In the genomic region with DNA sequence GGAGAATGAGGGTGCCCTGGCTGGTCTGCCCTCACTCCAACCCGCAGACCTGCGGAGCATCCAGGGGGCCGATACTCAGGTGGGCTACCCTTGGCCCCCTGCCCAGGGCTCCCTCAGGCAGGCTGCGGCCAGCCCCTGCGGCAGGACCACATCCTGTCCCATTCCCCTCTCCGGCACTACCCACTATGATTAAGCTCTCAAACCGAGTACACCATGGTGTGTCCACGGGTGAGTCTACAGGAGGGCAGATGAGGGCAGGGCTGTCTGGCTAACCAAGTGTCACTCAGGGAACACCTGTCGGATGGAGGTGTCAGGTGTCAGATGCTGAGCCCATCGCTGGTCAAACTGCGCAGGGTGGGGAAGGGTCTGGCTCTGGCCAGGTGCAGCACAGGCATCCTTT, we compare ENCODE assay signal across 20 cellular contexts. TPM values are rescaled to one million over a fixed set of nuclear protein-coding genes. Genes with fewer than 3 reads are reported as not detected.
DNase-seq lines count a peak whose midpoint lies in the region; ATAC-seq and TF ChIP-seq lines count a peak whose summit lies in the region.
"Had no signal": no experiment of that assay in that cellular context is flagged by ENCODE, and none has a peak within 500 bp of the region (broad histone marks: within the 10 kb centered on the region; RNA-seq: fewer than 3 reads in every experiment).

No MANE protein-coding gene starts in this region.

- H2BK120ac ChIP-seq in neuronal stem cell (ENCODE audit: low read depth, low read length): no peak overlapping the region

- H3K9me3 ChIP-seq in neuronal stem cell (replicated peaks in 1 of 2; ENCODE audit: control insufficient read depth in 2 of 2, insufficient read depth in 1 of 2, low read depth in 1 of 2, low read length in 2 of 2): no peaks in the 10 kb centered on the region
- H3K9me3 ChIP-seq: esophagus muscularis mucosa, gastrocnemius medialis, lower lobe of right lung, thyroid gland had no signal

- peak; percentile 23; the same call in 2 of the 3 replicates for ATAC-seq in GM23338
- ATAC-seq: lower lobe of right lung, SK-N-SH treated with all-trans-retinoic acid at 6 μM for 48 hours had no signal

- H3K27ac Mint-ChIP-seq in GM23338: no peak overlapping the region
- H3K27ac Mint-ChIP-seq in activated naive CD8-positive, alpha-beta T cell: peak overlapping the region; percentile 83
- H3K27ac Mint-ChIP-seq: B cell had no signal

- H2BK5ac ChIP-seq in neuronal stem cell (ENCODE audit: low read length): no peak overlapping the region

- H3K36me3 Mint-ChIP-seq in GM23338 (ENCODE audit: low read depth): peaks cover 36% of the 10 kb centered on the region
- H3K36me3 Mint-ChIP-seq in activated naive CD8-positive, alpha-beta T cell: no peaks in the 10 kb centered on the region

- H2AFZ ChIP-seq in GM23338 (no peak overlapping the region), neuronal stem cell (ENCODE audit: low read length) (no peak overlapping the region)

- peak overlapping the region; percentile 74 for H3K9ac ChIP-seq in neuronal stem cell (ENCODE audit: low read depth, low read length, poor library complexity)

- H3K14ac ChIP-seq in neuronal stem cell (ENCODE audit: low read length): no peak overlapping the region

- H3K4me3 ChIP-seq in GM23338: no peak overlapping the region
- H3K4me3 ChIP-seq in neuronal stem cell (ENCODE audit: low read length in 2 of 2): no peak overlapping the region
- H3K4me3 ChIP-seq: esophagus muscularis mucosa, gastrocnemius medialis, lower lobe of right lung, smooth muscle cell, thyroid gland had no signal

- WGBS in neuronal stem cell (ENCODE audit: extremely low coverage in 2 of 2, insufficient read length in 2 of 2, insufficient replicate concordance in 1 of 2), 2 donors: no CpG with 5 or more reads among the region's 11 CpGs

- no peak for TF ChIP-seq CTCF in GM23338 (conservative IDR thresholded peaks at IDR 0.05; ENCODE audit: low read depth in 2 of 2)

- no peak overlapping the region for H2BK15ac ChIP-seq in neuronal stem cell (ENCODE audit: low read length)

- H3K9me3 Mint-ChIP-seq in GM23338: no peaks in the 10 kb centered on the region
- H3K9me3 Mint-ChIP-seq in activated naive CD8-positive, alpha-beta T cell (ENCODE audit: low read depth): no peaks in the 10 kb centered on the region
- H3K9me3 Mint-ChIP-seq: activated T-cell treated with anti-CD3 and anti-CD28 coated beads, Interleukin-2, amount 50 U/mL, for 24 hours had no signal

- no peak overlapping the region for H3K27ac ChIP-seq in GM23338 (ENCODE audit: low read depth)
- no peak overlapping the region for H3K27ac ChIP-seq in neuronal stem cell (replicated peaks; ENCODE audit: low read length)
- H3K27ac ChIP-seq: gastrocnemius medialis, lower lobe of right lung, thyroid gland had no signal

- peaks cover 14% of the 10 kb centered on the region for H3K27me3 Mint-ChIP-seq in GM23338 (ENCODE audit: insufficient read depth, low read depth, poor library complexity)
- H3K27me3 Mint-ChIP-seq in activated naive CD8-positive, alpha-beta T cell: no peaks in the 10 kb centered on the region
- H3K27me3 Mint-ChIP-seq: activated T-cell treated with anti-CD3 and anti-CD28 coated beads, Interleukin-2, amount 50 U/mL, for 24 hours; B cell had no signal

- H4K91ac ChIP-seq in neuronal stem cell (ENCODE audit: low read depth, low read length, poor library complexity): no peak overlapping the region

- H3K27me3 ChIP-seq in GM23338 (ENCODE audit: insufficient read depth) (no peaks in the 10 kb centered on the region), neuronal stem cell (ENCODE audit: control insufficient read depth in 3 of 3, insufficient read depth in 3 of 3, low read depth in 1 of 3, low read length in 3 of 3) (no peaks in the 10 kb centered on the region)
- H3K27me3 ChIP-seq: esophagus muscularis mucosa, gastrocnemius medialis, thyroid gland had no signal

- H4K20me1 ChIP-seq in GM23338 (replicated peaks; ENCODE audit: insufficient read depth): peaks cover 35% of the 10 kb centered on the region

- H3K79me1 ChIP-seq in neuronal stem cell (ENCODE audit: low read depth, low read length): peaks cover 6% of the 10 kb centered on the region

- peaks cover 32% of the 10 kb centered on the region for H3K4me1 Mint-ChIP-seq in GM23338
- peaks cover 42% of the 10 kb centered on the region for H3K4me1 Mint-ChIP-seq in activated naive CD8-positive, alpha-beta T cell (ENCODE audit: low read depth)

- no peak overlapping the region for H4K8ac ChIP-seq in neuronal stem cell (ENCODE audit: low read depth, low read length)

- peak; percentile 31 to 68 (median 37) for DNase-seq in NCI-H1417 (lab: John Stamatoyannopoulos, UW)
- no peak for DNase-seq in NCI-H1417 treated with DMSO at 0.1 percent for 48 hours (lab: John Stamatoyannopoulos, UW)
- DNase-seq in GM23338 (ENCODE audit: low spot score): no peak
- DNase-seq in neuronal stem cell (ENCODE audit: low spot score): no peak
- DNase-seq in NAMALWA (ENCODE audit: low spot score): no peak
- DNase-seq in epidermal melanocyte (ENCODE audit: insufficient read length, low spot score): no peak
- DNase-seq in pons (ENCODE audit: low spot score): no peak
- DNase-seq: activated CD4-positive, alpha-beta T cell treated with anti-CD3 and anti-CD28 coated beads, Interleukin-2, amount 50 U/mL, for 48 hours; activated naive CD4-positive, alpha-beta T cell treated with anti-CD3 and anti-CD28 coated beads, Interleukin-2, amount 50 U/mL, for 16 hours; activated T-cell treated with anti-CD3 and anti-CD28 coated beads, Interleukin-2, amount 50 U/mL, for 24 hours; effector CD8-positive, alpha-beta T cell; gastrocnemius medialis; lower lobe of right lung; stimulated activated naive CD4-positive, alpha-beta T cell treated with Interleukin-2 at 50 U/mL for 16 hours; thyroid gland had no signal

- peak overlapping the region; percentile 6 for H3K23ac ChIP-seq in neuronal stem cell (ENCODE audit: low read depth, low read length, poor library complexity)

- no peak overlapping the region for H3K4me3 Mint-ChIP-seq in GM23338
- no peak overlapping the region for H3K4me3 Mint-ChIP-seq in activated naive CD8-positive, alpha-beta T cell
- H3K4me3 Mint-ChIP-seq: activated T-cell treated with anti-CD3 and anti-CD28 coated beads, Interleukin-2, amount 50 U/mL, for 24 hours; B cell had no signal

- peaks cover 64% of the 10 kb centered on the region for H3K79me2 ChIP-seq in GM23338 (replicated peaks; ENCODE audit: insufficient read depth)

- H3K4me1 ChIP-seq in GM23338 (ENCODE audit: insufficient read depth): peaks cover 5% of the 10 kb centered on the region
- peaks cover 0 to 3% of the 10 kb centered on the region in 2 donors for H3K4me1 ChIP-seq in neuronal stem cell (ENCODE audit: control insufficient read depth in 2 of 2, insufficient read depth in 1 of 2, low read depth in 1 of 2, low read length in 2 of 2)

- H3K18ac ChIP-seq in neuronal stem cell (ENCODE audit: low read length): no peak overlapping the region

- H3F3A ChIP-seq in GM23338 (replicated peaks; ENCODE audit: low read depth): 0 out of 2 replicates have a peak, but pooled peaks cover 9% of the 10 kb centered on the region

- no peak overlapping the region for H2AK5ac ChIP-seq in neuronal stem cell (ENCODE audit: low read depth, low read length)

- H3K36me3 ChIP-seq in GM23338 (ENCODE audit: insufficient read depth) (no peaks in the 10 kb centered on the region), neuronal stem cell (replicated peaks in 1 of 2; ENCODE audit: control insufficient read depth in 2 of 2, insufficient read depth in 2 of 2, low read length in 2 of 2) (peaks cover 17 to 41% of the 10 kb centered on the region in 2 donors)

- H3K4me2 ChIP-seq in GM23338 (no peak overlapping the region), neuronal stem cell (ENCODE audit: insufficient read depth, low read length, poor library complexity, severe bottlenecking) (no peak overlapping the region)
- H3K4me2 ChIP-seq: smooth muscle cell had no signal

- H3K9me2 ChIP-seq in GM23338 (ENCODE audit: insufficient read depth): no peaks in the 10 kb centered on the region

- H3K4ac ChIP-seq in neuronal stem cell (ENCODE audit: low read length): no peak overlapping the region

- no peak overlapping the region for H2BK12ac ChIP-seq in neuronal stem cell (ENCODE audit: low read length)

TF ChIP-seq in GM23338, 12 proteins besides CTCF, POLR2A, EP300 and RAD21:
- TF ChIP-seq ETS1 (IDR thresholded peaks at IDR 0.05): no peak

RNA-seq across cellular contexts. Expression of gene SLC66A1, which starts 47.2 kb away (rescaled TPM):
- total RNA-seq in GM23338 (2014; rRNA removed; shearing (Covaris generic)): 19.7 and 24.4 TPM in 2 replicates
- polyA plus RNA-seq in GM23338 (2016; fragmentation: Nextera tagmentation; extraction: Ambion mirVana): 6.9 and 8.6 TPM in 2 replicates
- polyA plus RNA-seq in neuronal stem cell (2013, experiment 1 of 2): 11.4 TPM
- polyA plus RNA-seq in neuronal stem cell (2013, experiment 2 of 2): 11.4 TPM

RNA-seq across cellular contexts. Expression of gene AKR7A2, which starts 47.4 kb away (rescaled TPM):
- 53.6 and 60.0 TPM in 2 replicates for total RNA-seq in GM23338 (2014; rRNA removed; shearing (Covaris generic))
- 18.2 and 20.8 TPM in 2 replicates for polyA plus RNA-seq in GM23338 (2016; fragmentation: Nextera tagmentation; extraction: Ambion mirVana)
- 43.2 TPM for polyA plus RNA-seq in neuronal stem cell (2013, experiment 1 of 2)
- 43.8 TPM for polyA plus RNA-seq in neuronal stem cell (2013, experiment 2 of 2)

Comparison
In these comparisons a context has a peak if more than half of its experiments do, and no peak if none do; other contexts are left out.
1. DNase-seq: peak in NCI-H1417 (3 of 3); none in NCI-H1417 treated with DMSO at 0.1 percent for 48 hours (single experiment), GM23338 (single experiment), neuronal stem cell (single experiment), NAMALWA (single experiment), epidermal melanocyte (single experiment) and pons (single experiment).